Comparison of ENCODE assay signal across 14 cellular contexts in genomic region chr10:31140716-31141115, GRCh38.
A peak's percentile ranks its signal among the peaks of the same experiment; 100 is the strongest.
DNase-seq lines count a peak whose midpoint lies in the region; ATAC-seq lines count a peak whose summit lies in the region.
"Had no signal": no experiment of that assay in that cellular context is flagged by ENCODE, and none has a peak within 500 bp of the region (broad histone marks: within the 10 kb centered on the region; RNA-seq: fewer than 3 reads in every experiment).

No MANE protein-coding gene starts in this region.

- peak overlapping the region; percentile 12 to 60 for H2BK12ac ChIP-seq in mesenchymal stem cell (ENCODE audit: low read length in 2 of 2)

- no peak overlapping the region for H2BK120ac ChIP-seq in mesenchymal stem cell (ENCODE audit: low read depth, low read length)

- H3K4me3 ChIP-seq in mesenchymal stem cell (ENCODE audit: insufficient read depth in 1 of 2, low read depth in 1 of 2, low read length in 2 of 2): no peak overlapping the region
- H3K4me3 ChIP-seq: HAP-1 had no signal

- no peak overlapping the region for H2BK15ac ChIP-seq in mesenchymal stem cell (ENCODE audit: low read depth, poor library complexity, severe bottlenecking)

- H3K9me3 Mint-ChIP-seq in activated naive CD8-positive, alpha-beta T cell (ENCODE audit: low read depth): no peaks in the 10 kb centered on the region
- no peaks in the 10 kb centered on the region for H3K9me3 Mint-ChIP-seq in activated naive CD8-positive, alpha-beta T cell treated with anti-CD3 and anti-CD28 coated beads, Interleukin-2, amount 50 U/mL, for 24 hours
- H3K9me3 Mint-ChIP-seq: CD4-positive, alpha-beta memory T cell had no signal

- H3K36me3 ChIP-seq in KOPT-K1 (ENCODE audit: insufficient read depth, low read length) (no peaks in the 10 kb centered on the region), mesenchymal stem cell (ENCODE audit: control insufficient read depth in 1 of 2, insufficient read depth in 2 of 2, low read depth in 1 of 2, low read length in 2 of 2) (no peaks in the 10 kb centered on the region)
- H3K36me3 ChIP-seq: BE2C, HAP-1 had no signal

- DNase-seq in activated naive CD8-positive, alpha-beta T cell treated with anti-CD3 and anti-CD28 coated beads, Interleukin-2, amount 50 U/mL, for 24 hours: no peak
- DNase-seq in mesenchymal stem cell: no peak
- DNase-seq in ureter (ENCODE audit: low spot score): peak; percentile 6
- DNase-seq in NCI-H187 treated with DMSO at 0.1 percent for 48 hours (lab: John Stamatoyannopoulos, UW): no peak
- no peak for DNase-seq in kidney tubule cell (ENCODE audit: low spot score)
- DNase-seq: BE2C; CD4-positive, alpha-beta memory T cell; DMS79; EL had no signal

- H3K27me3 Mint-ChIP-seq in activated naive CD8-positive, alpha-beta T cell: no peaks in the 10 kb centered on the region
- peaks cover 2% of the 10 kb centered on the region for H3K27me3 Mint-ChIP-seq in activated naive CD8-positive, alpha-beta T cell treated with anti-CD3 and anti-CD28 coated beads, Interleukin-2, amount 50 U/mL, for 24 hours

- no peak overlapping the region for H2BK5ac ChIP-seq in mesenchymal stem cell (ENCODE audit: low read depth, low read length, poor library complexity, severe bottlenecking)

- no peaks in the 10 kb centered on the region for H3K36me3 Mint-ChIP-seq in activated naive CD8-positive, alpha-beta T cell
- no peaks in the 10 kb centered on the region for H3K36me3 Mint-ChIP-seq in activated naive CD8-positive, alpha-beta T cell treated with anti-CD3 and anti-CD28 coated beads, Interleukin-2, amount 50 U/mL, for 24 hours (ENCODE audit: low read depth)
- H3K36me3 Mint-ChIP-seq: CD4-positive, alpha-beta memory T cell had no signal

- no peak overlapping the region for H3K9ac ChIP-seq in mesenchymal stem cell (ENCODE audit: low read length)

- H4K8ac ChIP-seq in mesenchymal stem cell (ENCODE audit: low read length): peak overlapping the region; percentile 7

- no peak overlapping the region for H3K23ac ChIP-seq in mesenchymal stem cell (ENCODE audit: low read length in 2 of 2)

- no peak overlapping the region for H3K14ac ChIP-seq in mesenchymal stem cell (ENCODE audit: low read length in 2 of 2)

- H3K9me3 ChIP-seq in KOPT-K1 (ENCODE audit: insufficient read depth, low read length, poor library complexity, severe bottlenecking) (no peaks in the 10 kb centered on the region), mesenchymal stem cell (ENCODE audit: control insufficient read depth, low read length) (no peaks in the 10 kb centered on the region)
- H3K9me3 ChIP-seq: BE2C, HAP-1 had no signal

- no peak overlapping the region for H3K4me2 ChIP-seq in mesenchymal stem cell (ENCODE audit: low read length, poor library complexity, severe bottlenecking)

- H3K4me3 Mint-ChIP-seq in activated naive CD8-positive, alpha-beta T cell: no peak overlapping the region
- H3K4me3 Mint-ChIP-seq in activated naive CD8-positive, alpha-beta T cell treated with anti-CD3 and anti-CD28 coated beads, Interleukin-2, amount 50 U/mL, for 24 hours: no peak overlapping the region
- H3K4me3 Mint-ChIP-seq: CD4-positive, alpha-beta memory T cell had no signal

- peaks cover 3% of the 10 kb centered on the region for H3K4me1 ChIP-seq in mesenchymal stem cell (ENCODE audit: control insufficient read depth, insufficient read depth, low read depth, low read length)
- H3K4me1 ChIP-seq: BE2C had no signal

- H2AFZ ChIP-seq in mesenchymal stem cell (ENCODE audit: low read depth, low read length): no peak overlapping the region

- peak overlapping the region in 1 of 2 experiments; percentile 67 for H3K4ac ChIP-seq in mesenchymal stem cell (ENCODE audit: low read depth in 1 of 2, low read length in 2 of 2)

- H3K18ac ChIP-seq in mesenchymal stem cell (ENCODE audit: low read depth in 1 of 2, low read length in 2 of 2): peak overlapping the region; percentile 16 to 47

- no peaks in the 10 kb centered on the region for H3K79me1 ChIP-seq in mesenchymal stem cell (replicated peaks; ENCODE audit: low read length, poor library complexity, severe bottlenecking)

- peaks cover 21% of the 10 kb centered on the region for H3K4me1 Mint-ChIP-seq in activated naive CD8-positive, alpha-beta T cell (ENCODE audit: low read depth)
- H3K4me1 Mint-ChIP-seq in activated naive CD8-positive, alpha-beta T cell treated with anti-CD3 and anti-CD28 coated beads, Interleukin-2, amount 50 U/mL, for 24 hours: peaks cover 24% of the 10 kb centered on the region

- no peak for ATAC-seq in activated naive CD8-positive, alpha-beta T cell treated with anti-CD3 and anti-CD28 coated beads, Interleukin-2, amount 50 U/mL, for 24 hours
- ATAC-seq: HepG2 had no signal

- H3K27ac Mint-ChIP-seq in activated naive CD8-positive, alpha-beta T cell: peak overlapping the region; percentile 1
- no peak overlapping the region for H3K27ac Mint-ChIP-seq in activated naive CD8-positive, alpha-beta T cell treated with anti-CD3 and anti-CD28 coated beads, Interleukin-2, amount 50 U/mL, for 24 hours
- H3K27ac Mint-ChIP-seq: CD4-positive, alpha-beta memory T cell had no signal

- peak overlapping the region; percentile 35 for H4K91ac ChIP-seq in mesenchymal stem cell (ENCODE audit: low read length)

- WGBS in mesenchymal stem cell: 94% methylated on average over 1 of the region's 1 CpG

- H3K27ac ChIP-seq in KOPT-K1 (ENCODE audit: low read depth, low read length, poor library complexity, severe bottlenecking) (peak overlapping the region; percentile 100), mesenchymal stem cell (ENCODE audit: low read length, poor library complexity, severe bottlenecking) (no peak overlapping the region)
- H3K27ac ChIP-seq: C4-2B had no signal

- H2AK5ac ChIP-seq in mesenchymal stem cell (ENCODE audit: low read length, severe bottlenecking): no peak overlapping the region

- H3K27me3 ChIP-seq in mesenchymal stem cell (ENCODE audit: control insufficient read depth in 1 of 2, insufficient read depth in 1 of 2, low read length in 2 of 2): no peaks in the 10 kb centered on the region
- H3K27me3 ChIP-seq: BE2C had no signal
